In genomic region chr7:106609416-106609815, GRCh38 we compare ENCODE assay signal across 17 cellular contexts. TPM values are rescaled to one million over a fixed set of nuclear protein-coding genes. Genes with fewer than 3 reads are reported as not detected.
A peak's percentile ranks its signal among the peaks of the same experiment; 100 is the strongest.
DNase-seq lines count a peak whose midpoint lies in the region; FAIRE-seq and TF ChIP-seq lines count a peak whose summit lies in the region.
"Had no signal": no experiment of that assay in that cellular context is flagged by ENCODE, and none has a peak within 500 bp of the region (broad histone marks: within the 10 kb centered on the region; RNA-seq: fewer than 3 reads in every experiment).

No MANE protein-coding gene starts in this region.

- no peak for FAIRE-seq in GM12891 (lab: Jason Lieb, UNC)
- FAIRE-seq: GM12892 had no signal

- H2AK5ac ChIP-seq in H9 (ENCODE audit: insufficient read length, low read length), result no peak overlapping the region

- H4K91ac ChIP-seq in H9 (ENCODE audit: insufficient read length, low read depth, low read length), result no peak overlapping the region

- no peak overlapping the region for H3T11ph ChIP-seq in H9 (ENCODE audit: low read length)

- H3K79me1 ChIP-seq in H9 (ENCODE audit: insufficient read depth, low read depth, low read length, poor library complexity, severe bottlenecking), result no peaks in the 10 kb centered on the region

- H3K79me2 ChIP-seq in H9 (ENCODE audit: insufficient read depth, low read length), result no peaks in the 10 kb centered on the region

- H2BK12ac ChIP-seq in H9 (ENCODE audit: insufficient read length, low read depth, low read length), result no peak overlapping the region

- WGBS in H9 (ENCODE audit: extremely low coverage, insufficient read length, low lambda C conversion rate), result no CpG with 5 or more reads among the region's 5 CpGs

- no peak overlapping the region for H4K5ac ChIP-seq in H9 (ENCODE audit: insufficient read length, low read depth, low read length)

- no peaks in the 10 kb centered on the region for H3K23me2 ChIP-seq in H9 (ENCODE audit: insufficient read length, low read depth, low read length, poor library complexity, severe bottlenecking)

- no peak overlapping the region for H2BK5ac ChIP-seq in H9 (ENCODE audit: insufficient read length, low read length)

- peaks cover 4% of the 10 kb centered on the region in 2 experiments for H3K4me1 Mint-ChIP-seq in H9

- H3K36me3 ChIP-seq in adipocyte (ENCODE audit: control insufficient read depth, insufficient read depth, low read length, severe bottlenecking) (no peaks in the 10 kb centered on the region), skeletal muscle satellite cell (ENCODE audit: insufficient read depth, low read length) (no peaks in the 10 kb centered on the region), H7 (replicated peaks; ENCODE audit: control insufficient read depth, insufficient read depth, low read length) (no peaks in the 10 kb centered on the region)

- no peak overlapping the region for H3K14ac ChIP-seq in H9 (ENCODE audit: insufficient read depth, low read length)

- H3K27ac Mint-ChIP-seq in H9, result no peak overlapping the region
- H3K27ac Mint-ChIP-seq: dendritic cell treated with granulocyte-macrophage colony-stimulating factor and Interleukin-4, amounts not matched to agents 40 ng/mL and 50 ng/mL, for 4 days; mesothelial cell of epicardium had no signal

- H3K4ac ChIP-seq in H9 (ENCODE audit: low read depth, low read length), result no peak overlapping the region

- TF ChIP-seq CTCF in fibroblast of villous mesenchyme (IDR thresholded peaks at IDR 0.05; ENCODE audit: insufficient read depth, low read depth, low read length) (no peak), H9 (conservative IDR thresholded peaks at IDR 0.05) (no peak)

- H3K27me3 Mint-ChIP-seq in H9 (ENCODE audit: low read depth), result no peaks in the 10 kb centered on the region; the same call in 1 of the 2 replicates

- peaks cover 3% of the 10 kb centered on the region for H3K9me3 ChIP-seq in adipocyte (ENCODE audit: control insufficient read depth, low read length)
- H3K9me3 ChIP-seq in skeletal muscle satellite cell (replicated peaks; ENCODE audit: low read length), result no peaks in the 10 kb centered on the region
- no peaks in the 10 kb centered on the region for H3K9me3 ChIP-seq in H9 (ENCODE audit: control insufficient read depth, low read depth, low read length)

- H3K23ac ChIP-seq in H9 (ENCODE audit: insufficient read length, low read depth, low read length), result no peak overlapping the region

- H3K4me3 Mint-ChIP-seq in H9, result no peak overlapping the region
- H3K4me3 Mint-ChIP-seq: dendritic cell treated with granulocyte-macrophage colony-stimulating factor and Interleukin-4, amounts not matched to agents 40 ng/mL and 50 ng/mL, for 4 days; mesothelial cell of epicardium had no signal

- no peaks in the 10 kb centered on the region for H4K20me1 ChIP-seq in H9 (ENCODE audit: control insufficient read depth, insufficient read depth, insufficient read length)

- 0 out of 7 replicates have a peak, but pooled peaks cover 0 to 3% (median 3%) of the 10 kb centered on the region in 3 experiments for H3K36me3 Mint-ChIP-seq in H9 (ENCODE audit: insufficient read depth in 1 of 3, low read depth in 3 of 3)
- H3K36me3 Mint-ChIP-seq: mesothelial cell of epicardium had no signal

- H3K4me3 ChIP-seq in adipocyte (ENCODE audit: low read length) (no peak overlapping the region), fibroblast of villous mesenchyme (ENCODE audit: low read depth, low read length) (no peak overlapping the region), skeletal muscle satellite cell (ENCODE audit: low read length) (no peak overlapping the region), H7 (ENCODE audit: insufficient read depth, low read depth, low read length) (no peak overlapping the region)

- H3K56ac ChIP-seq in H9 (ENCODE audit: insufficient read length, low read depth, low read length), result no peak overlapping the region

- no peak overlapping the region for H2BK20ac ChIP-seq in H9 (ENCODE audit: low read depth, low read length, poor library complexity, severe bottlenecking)

- TF ChIP-seq POLR2A in GM12891 (IDR thresholded peaks at IDR 0.05; ENCODE audit: low read depth, low read length), result no peak

- H2AFZ ChIP-seq in H9 (ENCODE audit: low read length), result no peak overlapping the region

- H3K27me3 ChIP-seq in adipocyte (replicated peaks; ENCODE audit: control insufficient read depth, insufficient read depth, low read length) (no peaks in the 10 kb centered on the region), skeletal muscle satellite cell (ENCODE audit: control insufficient read depth, insufficient read depth, low read length) (no peaks in the 10 kb centered on the region), H7 (ENCODE audit: control insufficient read depth, insufficient read depth, low read length) (no peaks in the 10 kb centered on the region), H9 (ENCODE audit: insufficient read depth, low read length) (no peaks in the 10 kb centered on the region)

- H3K9me3 Mint-ChIP-seq in H9, result peaks cover 7 to 9% of the 10 kb centered on the region in 2 experiments; a peak in 4 of 5 replicates

- peaks cover 56% of the 10 kb centered on the region for H3K4me1 ChIP-seq in adipocyte (ENCODE audit: control insufficient read depth, insufficient read depth, low read length)
- H3K4me1 ChIP-seq in skeletal muscle satellite cell (ENCODE audit: control insufficient read depth, insufficient read depth, low read length), result peaks cover 50% of the 10 kb centered on the region
- no peaks in the 10 kb centered on the region; the same call in 1 of the 2 replicates for H3K4me1 ChIP-seq in H9 (ENCODE audit: insufficient read depth, low read length)

- peak; percentile 29 for DNase-seq in H4 (ENCODE audit: low spot score)
- peak; percentile 64 for DNase-seq in adipocyte (ENCODE audit: low read depth)
- DNase-seq in fibroblast of villous mesenchyme (ENCODE audit: low read depth), result peak; percentile 62
- DNase-seq in H7, result no peak
- DNase-seq in NCI-H1436 (lab: John Stamatoyannopoulos, UW), result no peak
- no peak for DNase-seq in GM12891 (ENCODE audit: insufficient read length, low spot score)
- no peak for DNase-seq in H9
- DNase-seq: activated CD4-positive, alpha-beta T cell treated with anti-CD3 and anti-CD28 coated beads for 4 hours; activated effector memory CD4-positive, alpha-beta T cell treated with anti-CD3 and anti-CD28 coated beads, Interleukin-2, amount 50 U/mL, for 16 hours; hypothalamus; KG1; NCI-H2081; retina had no signal

- H3K27ac ChIP-seq in H9 (ENCODE audit: insufficient read length, low read depth, low read length), result no peak overlapping the region

- H2BK15ac ChIP-seq in H9 (ENCODE audit: low read depth, low read length), result no peak overlapping the region

- no peak overlapping the region for H3K18ac ChIP-seq in H9 (ENCODE audit: insufficient read length, low read depth, low read length)

- H2BK120ac ChIP-seq in H9 (ENCODE audit: low read depth, low read length, poor library complexity, severe bottlenecking), result no peak overlapping the region

- H3K4me2 ChIP-seq in skeletal muscle satellite cell (ENCODE audit: low read length) (peak overlapping the region; percentile 26), H9 (ENCODE audit: insufficient read depth, insufficient read length, low read length) (no peak overlapping the region)

- no peak overlapping the region for H3K9ac ChIP-seq in adipocyte (ENCODE audit: low read length)
- H3K9ac ChIP-seq in skeletal muscle satellite cell (ENCODE audit: low read depth, low read length), result peak overlapping the region; percentile 45
- H3K9ac ChIP-seq in H9 (ENCODE audit: extremely low read depth, insufficient read length, low read length), result no peak overlapping the region

- no peak overlapping the region for H4K8ac ChIP-seq in H9 (replicated peaks; ENCODE audit: insufficient read length, low read depth, low read length)

TF ChIP-seq in GM12891, 5 proteins besides CTCF, POLR2A, EP300 and RAD21:
- TF ChIP-seq POU2F2 (IDR thresholded peaks at IDR 0.05; ENCODE audit: low read depth, low read length) (no peak), PAX5 (IDR thresholded peaks at IDR 0.05; ENCODE audit: insufficient read depth, low read length, severe bottlenecking) (no peak), SPI1 (IDR thresholded peaks at IDR 0.05; ENCODE audit: low read depth, low read length) (no peak), TAF1 (IDR thresholded peaks at IDR 0.05; ENCODE audit: low read depth, low read length) (no peak), POLR2AphosphoS5 (IDR thresholded peaks at IDR 0.05; ENCODE audit: low read depth, low read length) (no peak)

RNA-seq across cellular contexts. Expression of gene CCDC71L, which starts 51.5 kb away (rescaled TPM):
- total RNA-seq in H4 (2014; rRNA removed; shearing (Covaris generic)), result 22.2 and 26.6 TPM in 2 replicates
- total RNA-seq in fibroblast of villous mesenchyme, result 50.3 and 58.7 TPM in 2 replicates
- 15.3 and 16.0 TPM in 2 replicates for total RNA-seq in skeletal muscle satellite cell (2012; rRNA removed)
- total RNA-seq in H7 (2014; rRNA removed; shearing (Covaris generic)), result 33.8 and 34.8 TPM in 2 replicates
- polyA plus RNA-seq in GM12891 (2012; ENCODE audit: low read depth, missing spikeins), result 7.0 TPM
- 12.8 and 13.7 TPM in 2 replicates for total RNA-seq in H9 (2021)

Comparison
In these comparisons a context has a peak if more than half of its experiments do, and no peak if none do; other contexts are left out.
1. DNase-seq: peak in H4 (single experiment), adipocyte (single experiment) and fibroblast of villous mesenchyme (single experiment); none in H7 (single experiment), NCI-H1436 (single experiment), GM12891 (single experiment) and H9 (single experiment).